Comparison of ENCODE assay signal across 23 cellular contexts in the genomic region with DNA sequence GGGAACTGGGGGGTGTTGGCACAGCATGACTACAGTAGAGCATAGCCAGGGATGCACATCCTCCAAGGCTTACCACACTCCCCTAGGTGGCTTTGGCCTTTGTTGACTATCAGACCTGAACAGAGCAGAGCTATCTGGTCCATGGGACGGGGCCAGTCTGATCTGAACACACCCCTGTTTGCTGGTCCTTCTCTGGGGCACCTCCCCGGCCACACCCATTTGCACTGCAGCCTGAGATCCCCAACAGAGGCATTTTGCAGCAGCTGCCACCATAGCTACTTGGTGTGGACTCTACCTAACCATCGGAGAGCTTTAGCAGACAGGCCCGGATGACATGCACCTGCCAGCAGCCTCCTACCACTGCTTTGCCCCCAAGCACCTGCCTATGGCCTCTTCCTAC.
DNase-seq lines count a peak whose midpoint lies in the region; ATAC-seq and TF ChIP-seq lines count a peak whose summit lies in the region.
"Had no signal": no experiment of that assay in that cellular context is flagged by ENCODE, and none has a peak within 500 bp of the region (broad histone marks: within the 10 kb centered on the region; RNA-seq: fewer than 3 reads in every experiment).

No MANE protein-coding gene starts in this region.

- H3K4me2 ChIP-seq in PC-9, result no peak overlapping the region
- H3K4me2 ChIP-seq: BLaER1 had no signal

- no peak overlapping the region for H3K4me3 ChIP-seq in mucosa of descending colon
- no peak overlapping the region for H3K4me3 ChIP-seq in upper lobe of right lung
- H3K4me3 ChIP-seq in PC-9, result no peak overlapping the region
- H3K4me3 ChIP-seq: BLaER1, GM12878 had no signal

- intact Hi-C loops in left colon (cut with DNase I, micrococcal nuclease), result no loop called here
- intact Hi-C loops in mucosa of descending colon (cut with DNase I, micrococcal nuclease), result no loop called here
- intact Hi-C loops in upper lobe of right lung (cut with DNase I), result no loop called here
- intact Hi-C loops in PC-9 (cut with micrococcal nuclease; ENCODE audit: unreplicated experiment), result no loop called here

- CTCF ChIA-PET in PC-9 (lab: Charles Lee), result no interaction called here

- H3K36me3 ChIP-seq in mucosa of descending colon (ENCODE audit: low read depth) (no peaks in the 10 kb centered on the region), upper lobe of right lung (no peaks in the 10 kb centered on the region), PC-9 (ENCODE audit: low read depth) (no peaks in the 10 kb centered on the region)
- H3K36me3 ChIP-seq: BE2C, BLaER1 had no signal

- H4K20me1 ChIP-seq in PC-9 (ENCODE audit: insufficient read depth), result no peaks in the 10 kb centered on the region
- H4K20me1 ChIP-seq: BLaER1 had no signal

- no peaks in the 10 kb centered on the region for H3K9me2 ChIP-seq in PC-9 (ENCODE audit: insufficient read depth)

- H3K79me2 ChIP-seq in PC-9 (ENCODE audit: low read depth), result no peaks in the 10 kb centered on the region

- no peaks in the 10 kb centered on the region for H3K27me3 ChIP-seq in upper lobe of right lung
- no peaks in the 10 kb centered on the region for H3K27me3 ChIP-seq in PC-9 (ENCODE audit: insufficient read depth, low read depth)
- H3K27me3 ChIP-seq: BE2C, BLaER1 had no signal

- H3K27ac ChIP-seq in upper lobe of right lung (no peak overlapping the region), PC-9 (no peak overlapping the region)
- H3K27ac ChIP-seq: BLaER1 had no signal

- no peaks in the 10 kb centered on the region for H3F3A ChIP-seq in PC-9 (ENCODE audit: insufficient read depth, low read depth)

- no peak overlapping the region for H2AFZ ChIP-seq in PC-9

- no peak for TF ChIP-seq CTCF in mucosa of descending colon (IDR thresholded peaks at IDR 0.05)
- TF ChIP-seq CTCF in upper lobe of right lung (IDR thresholded peaks at IDR 0.05), result no peak
- no peak for TF ChIP-seq CTCF in PC-9 (conservative IDR thresholded peaks at IDR 0.05)

- BruUV-seq in PC-9 (replicated peaks; lab: Mats Ljungman, UMichigan), result no TSS peak

- POLR2A ChIA-PET in PC-9 (lab: Charles Lee; ENCODE audit: unreplicated experiment), result no interaction called here

- DNase-seq in left colon (no peak), mucosa of descending colon (no peak), upper lobe of right lung (no peak), PC-9 (no peak), iPS-NIHi7 (ENCODE audit: extremely low spot score) (no peak)
- DNase-seq: 8988T; ACHN; BE2C; C1 segment of cervical spinal cord; CD4-positive, alpha-beta memory T cell; CD4-positive, CD25-positive, alpha-beta regulatory T cell; CD8-positive, alpha-beta memory T cell; COR-L47; DMS 273 treated with DMSO at 0.1 percent for 48 hours; DMS153; DMS53; DMS79; DND-41; EL; GDM1 had no signal

- H3K4me1 ChIP-seq in mucosa of descending colon (ENCODE audit: low read depth) (no peaks in the 10 kb centered on the region), upper lobe of right lung (no peaks in the 10 kb centered on the region), PC-9 (replicated peaks; ENCODE audit: insufficient read depth) (no peaks in the 10 kb centered on the region)
- H3K4me1 ChIP-seq: BE2C, BLaER1 had no signal

- ATAC-seq in left colon (peak; percentile 25), mucosa of descending colon (peak; percentile 35), upper lobe of right lung (peak; percentile 34), GM19455 (IDR thresholded peaks at IDR 0.05; ENCODE audit: unreplicated experiment) (no peak)
- ATAC-seq: GM12878 had no signal

- H3K9me3 ChIP-seq in mucosa of descending colon (no peaks in the 10 kb centered on the region), upper lobe of right lung (no peaks in the 10 kb centered on the region), PC-9 (ENCODE audit: insufficient read depth, low read depth) (no peaks in the 10 kb centered on the region)
- H3K9me3 ChIP-seq: BE2C, BLaER1 had no signal
